In genomic region chr4:10114607-10115006, GRCh38 we compare ENCODE assay signal across 10 cellular contexts. TPM values are rescaled to one million over a fixed set of nuclear protein-coding genes. Genes with fewer than 3 reads are reported as not detected.
DNase-seq lines count a peak whose midpoint lies in the region; ATAC-seq, FAIRE-seq and TF ChIP-seq lines count a peak whose summit lies in the region.
"Had no signal": no experiment of that assay in that cellular context is flagged by ENCODE, and none has a peak within 500 bp of the region (broad histone marks: within the 10 kb centered on the region; RNA-seq: fewer than 3 reads in every experiment).

No MANE protein-coding gene starts in this region.

- H3K9me3 ChIP-seq in CD4-positive, alpha-beta T cell (ENCODE audit: control insufficient read depth, low read length), result no peaks in the 10 kb centered on the region
- no peaks in the 10 kb centered on the region for H3K9me3 ChIP-seq in Peyer's patch
- no peaks in the 10 kb centered on the region for H3K9me3 ChIP-seq in endothelial cell of umbilical vein (replicated peaks; ENCODE audit: control insufficient read depth, insufficient read depth, low read length)
- H3K9me3 ChIP-seq in ovary, result no peaks in the 10 kb centered on the region

- H3K36me3 Mint-ChIP-seq in CD4-positive, alpha-beta T cell (ENCODE audit: low read depth), result peaks cover 76% of the 10 kb centered on the region

- H4K20me1 ChIP-seq in endothelial cell of umbilical vein (replicated peaks; ENCODE audit: control insufficient read depth, extremely low read depth, insufficient read depth, low read length), result peaks cover 2% of the 10 kb centered on the region

- H3K27ac Mint-ChIP-seq in CD4-positive, alpha-beta T cell, result peak overlapping the region; percentile 99

- no peak for TF ChIP-seq EP300 in ovary (IDR thresholded peaks at IDR 0.05)

- dilution Hi-C loops in endothelial cell of umbilical vein (cut with MboI; ENCODE audit: extremely low pct_ligation_motif_present, low sequenced_read_pairs), result no loop called here

- H3K4me3 ChIP-seq in Peyer's patch (peak overlapping the region in 2 of 4 donors; percentile 67 to 98), endothelial cell of umbilical vein (replicated peaks in 1 of 3; ENCODE audit: insufficient read depth in 1 of 3, low read depth in 1 of 3, low read length in 3 of 3) (peak overlapping the region; percentile 2 to 91 (median 60)), ovary (peak overlapping the region; percentile 89)

- peaks cover 67% of the 10 kb centered on the region for H3K79me2 ChIP-seq in endothelial cell of umbilical vein (ENCODE audit: control insufficient read depth, insufficient read depth, low read length)

- ATAC-seq in CD4-positive, alpha-beta T cell (ENCODE audit: poor library complexity), result no peak
- no peak for ATAC-seq in GM21619 (IDR thresholded peaks at IDR 0.05; ENCODE audit: unreplicated experiment)
- ATAC-seq: activated CD4-positive, CD25-positive, alpha-beta regulatory T cell treated with anti-CD3 and anti-CD28 coated beads, Interleukin-2, amount 50 U/mL, for 24 hours had no signal

- H3K36me3 ChIP-seq in Peyer's patch (peaks cover 0 to 52% (median 0%) of the 10 kb centered on the region in 3 donors), endothelial cell of umbilical vein (ENCODE audit: control insufficient read depth in 2 of 2, extremely low read depth in 1 of 2, insufficient read depth in 2 of 2, low read length in 2 of 2) (peaks cover 30 to 32% of the 10 kb centered on the region in 2 experiments), ovary (no peaks in the 10 kb centered on the region)

- H3K4me3 Mint-ChIP-seq in CD4-positive, alpha-beta T cell, result peak overlapping the region; percentile 99

- H3K27me3 Mint-ChIP-seq in CD4-positive, alpha-beta T cell, result no peaks in the 10 kb centered on the region

- no peak overlapping the region for H2AFZ ChIP-seq in endothelial cell of umbilical vein (ENCODE audit: low read depth, low read length)

- WGBS in ovary, 3 donors, result 62 to 72% (median 70%) methylated on average over 7 of the region's 7 CpGs

- DNase-seq in CD4-positive, alpha-beta T cell, result no peak
- DNase-seq in Peyer's patch (no peak), endothelial cell of umbilical vein (ENCODE audit: low read depth, low spot score) (no peak), ovary (peak in 1 of 5 donors; percentile 30), GM12892 (ENCODE audit: insufficient read length) (no peak), D721Med (ENCODE audit: insufficient read length, low spot score) (no peak), T1000 (lab: John Stamatoyannopoulos, UW) (no peak)
- DNase-seq: NCI-H187 had no signal

- no TSS peak for BruUV-seq in endothelial cell of umbilical vein (replicated peaks; lab: Mats Ljungman, UMichigan)

- no peak for TF ChIP-seq CTCF in CD4-positive, alpha-beta T cell (IDR thresholded peaks at IDR 0.05)
- TF ChIP-seq CTCF in Peyer's patch (IDR thresholded peaks at IDR 0.05) (no peak), endothelial cell of umbilical vein (IDR thresholded peaks at IDR 0.05; ENCODE audit: extremely low read depth in 1 of 2, insufficient read depth in 1 of 2, low read depth in 1 of 2, low read length in 2 of 2) (no peak), ovary (IDR thresholded peaks at IDR 0.05) (no peak), D721Med (IDR thresholded peaks at IDR 0.05; ENCODE audit: insufficient read depth, missing control alignments) (no peak)

- peak overlapping the region; percentile 66 for H3K4me2 ChIP-seq in endothelial cell of umbilical vein (ENCODE audit: insufficient read depth, low read length)

- H3K27ac ChIP-seq in CD4-positive, alpha-beta T cell (ENCODE audit: low read depth, low read length), result peak overlapping the region; percentile 14
- peak overlapping the region; percentile 95 to 100 (median 98) for H3K27ac ChIP-seq in Peyer's patch
- peak overlapping the region; percentile 37 for H3K27ac ChIP-seq in endothelial cell of umbilical vein (ENCODE audit: insufficient read depth, low read depth, low read length)
- no peak overlapping the region for H3K27ac ChIP-seq in ovary

- CTCF ChIA-PET in CD4-positive, alpha-beta T cell (lab: Charles Lee), result interaction anchor here (1.1 kb wide), 1 partner anchor 44 kb away, joined by 3 read pairs; no protein-coding TSS in a partner anchor
- CTCF ChIA-PET in endothelial cell of umbilical vein (lab: Charles Lee), result interaction anchor here (1.0 to 1.9 kb wide), 6 partner anchors 9 to 43 kb away, joined by 3 to 9 read pairs (median 4); no protein-coding TSS in a partner anchor

- TF ChIP-seq POLR2A in Peyer's patch (IDR thresholded peaks at IDR 0.05), result no peak
- no peak for TF ChIP-seq POLR2A in endothelial cell of umbilical vein (IDR thresholded peaks at IDR 0.05; ENCODE audit: low read depth, low read length)
- TF ChIP-seq POLR2A in ovary (IDR thresholded peaks at IDR 0.05), result no peak
- TF ChIP-seq POLR2A in GM12892 (IDR thresholded peaks at IDR 0.05; ENCODE audit: low read depth, low read length), result no peak

- peaks cover 92% of the 10 kb centered on the region for H3K4me1 Mint-ChIP-seq in CD4-positive, alpha-beta T cell (ENCODE audit: low read depth)

- H3K9ac ChIP-seq in endothelial cell of umbilical vein (replicated peaks; ENCODE audit: extremely low read depth, insufficient read depth, low read length), result peak overlapping the region; percentile 58

- intact Hi-C loops in CD4-positive, alpha-beta T cell (cut with DNase I, micrococcal nuclease), result loop anchor here (1.0 to 10.0 kb wide), 5 partner anchors 17 to 420 kb away; partner anchors contain the start of gene SLC2A9 (in 1 of the 2)
- intact Hi-C loops in endothelial cell of umbilical vein (cut with micrococcal nuclease) (loop anchor here (1.0 to 10.0 kb wide), 4 partner anchors 8 to 1630 kb away; no protein-coding TSS in a partner anchor), ovary (cut with DNase I) (loop anchor here in 1 of 4 donors (5.0 kb wide), 1 partner anchor 92 kb away; the partner anchor contains the start of gene SLC2A9)

- peak; percentile 48 for FAIRE-seq in endothelial cell of umbilical vein (lab: Jason Lieb, UNC)
- FAIRE-seq in GM12892 (lab: Jason Lieb, UNC), result no peak
- no peak for FAIRE-seq in D721Med (lab: Jason Lieb, UNC)

- POLR2A ChIA-PET in CD4-positive, alpha-beta T cell (lab: Charles Lee), result interaction anchor here (1.0 to 2.1 kb wide), 4 partner anchors 7 to 21 kb away, joined by 5 to 8 read pairs (median 7); no protein-coding TSS in a partner anchor
- POLR2A ChIA-PET in endothelial cell of umbilical vein (lab: Charles Lee), result interaction anchor here (1.3 to 5.4 kb wide), 5 partner anchors 8 to 58 kb away, joined by 4 to 110 read pairs (median 5); no protein-coding TSS in a partner anchor

- no peaks in the 10 kb centered on the region for H3K27me3 ChIP-seq in CD4-positive, alpha-beta T cell (ENCODE audit: control insufficient read depth, insufficient read depth, low read length)
- H3K27me3 ChIP-seq in Peyer's patch (no peaks in the 10 kb centered on the region), endothelial cell of umbilical vein (ENCODE audit: control insufficient read depth in 2 of 2, insufficient read depth in 2 of 2, low read length in 2 of 2) (no peaks in the 10 kb centered on the region), ovary (no peaks in the 10 kb centered on the region)

- H3K9me3 Mint-ChIP-seq in CD4-positive, alpha-beta T cell, result no peaks in the 10 kb centered on the region

- no peaks in the 10 kb centered on the region for H3K9me1 ChIP-seq in endothelial cell of umbilical vein (replicated peaks; ENCODE audit: control insufficient read depth, extremely low read depth, insufficient read depth, low read length)

- H3K4me1 ChIP-seq in Peyer's patch (peaks cover 7 to 65% (median 29%) of the 10 kb centered on the region in 4 donors), endothelial cell of umbilical vein (ENCODE audit: control insufficient read depth, extremely low read depth, insufficient read depth, low read length) (peaks cover 41% of the 10 kb centered on the region), ovary (ENCODE audit: insufficient read depth) (peaks cover 31% of the 10 kb centered on the region)

TF ChIP-seq in endothelial cell of umbilical vein, 7 proteins besides CTCF, POLR2A, EP300 and RAD21:
- TF ChIP-seq MAX (IDR thresholded peaks at IDR 0.05; ENCODE audit: insufficient read depth, insufficient read length), result no peak
- TF ChIP-seq MYC (IDR thresholded peaks at IDR 0.05; ENCODE audit: low read depth, low read length), result no peak
- TF ChIP-seq GATA2 (IDR thresholded peaks at IDR 0.05; ENCODE audit: insufficient read depth, insufficient read length, low read depth, low read length), result no peak
- TF ChIP-seq POLR2AphosphoS5 (IDR thresholded peaks at IDR 0.05; ENCODE audit: insufficient read depth, low read depth, low read length), result no peak
- TF ChIP-seq EZH2 (IDR thresholded peaks at IDR 0.05; ENCODE audit: borderline replicate concordance, low read depth, low read length, severe bottlenecking), result no peak
- TF ChIP-seq JUN (IDR thresholded peaks at IDR 0.05; ENCODE audit: borderline replicate concordance, insufficient read depth, insufficient read length, low read depth), result no peak
- TF ChIP-seq FOS (IDR thresholded peaks at IDR 0.05; ENCODE audit: borderline replicate concordance, insufficient read depth, low read length), result no peak

RNA-seq across cellular contexts. Expression of gene WDR1, which starts 2.0 kb away (rescaled TPM):
- total RNA-seq in CD4-positive, alpha-beta T cell, result 100 to 1,000 TPM; 197 to 198 TPM
- 100 to 1,000 TPM; 170 to 192 (median 180) TPM for total RNA-seq in Peyer's patch
- 547 and 590 TPM in 2 replicates for total RNA-seq in endothelial cell of umbilical vein
- 660 and 666 TPM in 2 replicates for polyA plus RNA-seq in endothelial cell of umbilical vein
- polyA plus RNA-seq in endothelial cell of umbilical vein (2011; cell fraction: cytosol; rRNA removed), result 591 and 614 TPM in 2 replicates
- 508 and 517 TPM in 2 replicates for polyA plus RNA-seq in endothelial cell of umbilical vein (2011; cell fraction: nucleus; rRNA removed)
- polyA plus RNA-seq in endothelial cell of umbilical vein (2012), result 427 and 456 TPM in 2 replicates
- polyA minus RNA-seq in endothelial cell of umbilical vein, result 633 and 649 TPM in 2 replicates
- polyA minus RNA-seq in endothelial cell of umbilical vein (2011; cell fraction: cytosol; rRNA and poly(A)+ RNA removed), result 55.7 TPM
- polyA minus RNA-seq in endothelial cell of umbilical vein (2011; cell fraction: nucleus; rRNA and poly(A)+ RNA removed), result 186 and 244 TPM in 2 replicates
- total RNA-seq in ovary, result 100 to 1,000 TPM in 5 of 7 donors, 10 to 100 TPM in 2; 67.2 to 352 (median 260) TPM
- polyA plus RNA-seq in ovary, result 100 to 1,000 TPM; 140 to 351 TPM
- 137 TPM for polyA plus RNA-seq in GM12892 (2012; ENCODE audit: missing spikeins)

Comparison
In these comparisons a context has a peak if more than half of its experiments do, and no peak if none do; other contexts are left out.
1. H3K27ac ChIP-seq: peak in CD4-positive, alpha-beta T cell (single experiment), Peyer's patch (4 of 4) and endothelial cell of umbilical vein (single experiment); none in ovary (0 of 2).